Comparison of ENCODE assay signal across 9 cellular contexts in genomic region chr17:76727745-76728456, GRCh38. TPM values are rescaled to one million over a fixed set of nuclear protein-coding genes. Genes with fewer than 3 reads are reported as not detected.
A peak's percentile ranks its signal among the peaks of the same experiment; 100 is the strongest.
DNase-seq lines count a peak whose midpoint lies in the region; ATAC-seq, FAIRE-seq and TF ChIP-seq lines count a peak whose summit lies in the region.
"Had no signal": no experiment of that assay in that cellular context is flagged by ENCODE, and none has a peak within 500 bp of the region (broad histone marks: within the 10 kb centered on the region; RNA-seq: fewer than 3 reads in every experiment).

No MANE protein-coding gene starts in this region.

- peaks cover 59% of the 10 kb centered on the region for H3K4me1 ChIP-seq in DOHH2 (ENCODE audit: control insufficient read depth, low read length)
- peaks cover 24 to 28% of the 10 kb centered on the region in 2 donors for H3K4me1 ChIP-seq in mucosa of rectum (ENCODE audit: control insufficient read depth in 2 of 2, insufficient read depth in 2 of 2, low read length in 2 of 2)

- peaks cover 3% of the 10 kb centered on the region; the same call in 1 of the 2 replicates for H4K20me1 ChIP-seq in DOHH2 (ENCODE audit: control insufficient read depth, insufficient read depth, low read depth, low read length)

- H3K36me3 ChIP-seq in DOHH2 (ENCODE audit: control insufficient read depth, low read length) (peaks cover 80% of the 10 kb centered on the region), bronchial epithelial cell (ENCODE audit: control insufficient read depth, insufficient read depth, low read length) (peaks cover 9% of the 10 kb centered on the region), mucosa of rectum (ENCODE audit: control insufficient read depth in 2 of 2, insufficient read depth in 2 of 2, low read length in 2 of 2) (peaks cover 15 to 24% of the 10 kb centered on the region in 2 donors)

- H3K9ac ChIP-seq in mucosa of rectum (ENCODE audit: low read depth in 1 of 2, low read length in 2 of 2): peak overlapping the region; percentile 91 to 95

- H3K27me3 ChIP-seq in DOHH2 (ENCODE audit: control insufficient read depth, low read length) (no peaks in the 10 kb centered on the region), bronchial epithelial cell (ENCODE audit: control insufficient read depth, insufficient read depth, low read length) (no peaks in the 10 kb centered on the region), mucosa of rectum (ENCODE audit: control insufficient read depth in 2 of 2, insufficient read depth in 2 of 2, low read length in 2 of 2) (no peaks in the 10 kb centered on the region)

- peak overlapping the region; percentile 84 for H3K4me3 ChIP-seq in DOHH2 (ENCODE audit: low read length)
- H3K4me3 ChIP-seq in bronchial epithelial cell (ENCODE audit: low read depth, low read length): peak overlapping the region; percentile 98
- H3K4me3 ChIP-seq in mucosa of rectum (ENCODE audit: low read length in 2 of 2): peak overlapping the region; percentile 91 to 92

- no peaks in the 10 kb centered on the region for H3K9me2 ChIP-seq in DOHH2 (replicated peaks; ENCODE audit: control insufficient read depth, low read length)

- DNase-seq in NAMALWA (ENCODE audit: low spot score): peak; percentile 79
- no peak for DNase-seq in bronchial epithelial cell (ENCODE audit: low read depth)
- DNase-seq in putamen (ENCODE audit: low spot score): no peak
- DNase-seq in NCI-H1417 treated with DMSO at 0.1 percent for 48 hours (lab: John Stamatoyannopoulos, UW): no peak

- H3K4me2 ChIP-seq in DOHH2 (ENCODE audit: low read length): peak overlapping the region; percentile 95

- peaks cover 37% of the 10 kb centered on the region for H3F3A ChIP-seq in DOHH2 (ENCODE audit: control insufficient read depth, insufficient read depth)

- H3K9me3 ChIP-seq in DOHH2 (ENCODE audit: control insufficient read depth, insufficient read depth, low read length): no peaks in the 10 kb centered on the region
- H3K9me3 ChIP-seq in mucosa of rectum (ENCODE audit: control insufficient read depth in 2 of 2, low read length in 2 of 2): no peaks in the 10 kb centered on the region

- no peak for TF ChIP-seq CTCF in DOHH2 (IDR thresholded peaks at IDR 0.05; ENCODE audit: low read depth, low read length, poor library complexity, severe bottlenecking)
- no peak for TF ChIP-seq CTCF in bronchial epithelial cell (IDR thresholded peaks at IDR 0.05; ENCODE audit: insufficient read depth, low read length, severe bottlenecking)

- no peak for ATAC-seq in HG03135 (IDR thresholded peaks at IDR 0.05; ENCODE audit: unreplicated experiment)
- ATAC-seq in GM21619 (IDR thresholded peaks at IDR 0.05; ENCODE audit: unreplicated experiment): no peak

- FAIRE-seq in bronchial epithelial cell (lab: Jason Lieb, UNC): no peak
- FAIRE-seq: TTC549 had no signal

- peaks cover 89% of the 10 kb centered on the region for H3K79me2 ChIP-seq in DOHH2 (ENCODE audit: control insufficient read depth, low read length)

- H3K27ac ChIP-seq in DOHH2 (ENCODE audit: low read depth, low read length) (peak overlapping the region; percentile 93), mucosa of rectum (ENCODE audit: low read depth in 2 of 2, low read length in 2 of 2) (peak overlapping the region; percentile 100)

RNA-seq across cellular contexts. Expression of gene METTL23, which starts 1.3 kb away (rescaled TPM):
- total RNA-seq in bronchial epithelial cell: 18.7 and 22.3 TPM in 2 replicates

RNA-seq across cellular contexts. Expression of gene JMJD6, which starts 1.5 kb away (rescaled TPM):
- total RNA-seq in bronchial epithelial cell: 16.6 and 19.5 TPM in 2 replicates

RNA-seq across cellular contexts. Expression of gene SRSF2, which starts 9.2 kb away (rescaled TPM):
- 57.9 and 67.2 TPM in 2 replicates for total RNA-seq in bronchial epithelial cell

RNA-seq across cellular contexts. Expression of gene MFSD11, which starts 10.0 kb away (rescaled TPM):
- total RNA-seq in bronchial epithelial cell: 15.2 and 17.1 TPM in 2 replicates

RNA-seq across cellular contexts. Expression of gene MXRA7, which starts 17.1 kb away (rescaled TPM):
- 80.6 and 95.9 TPM in 2 replicates for total RNA-seq in bronchial epithelial cell
